ENCODE assay signal across 10 cellular contexts in genomic region chr2:178419123-178419522, GRCh38. TPM values are rescaled to one million over a fixed set of nuclear protein-coding genes. Genes with fewer than 3 reads are reported as not detected.
DNase-seq lines count a peak whose midpoint lies in the region; ATAC-seq and TF ChIP-seq lines count a peak whose summit lies in the region.
"Had no signal": no experiment of that assay in that cellular context is flagged by ENCODE, and none has a peak within 500 bp of the region (broad histone marks: within the 10 kb centered on the region; RNA-seq: fewer than 3 reads in every experiment).

No MANE protein-coding gene starts in this region.

- no peak for ATAC-seq in foreskin keratinocyte
- ATAC-seq: stimulated activated effector memory CD8-positive, alpha-beta T cell treated with anti-CD3 and anti-CD28 coated beads, Interleukin-12 subunit alpha, Interleukin-12 subunit beta, amount 100 ng/mL, for 72 hours had no signal

- H3K9me3 Mint-ChIP-seq in T-helper 2 cell treated with Interferon-gamma antibody and Interleukin-4, amounts not matched to agents 5 μg/mL and 100 μg/mL, for 36 hours: no peaks in the 10 kb centered on the region
- H3K9me3 Mint-ChIP-seq: stimulated activated effector memory CD8-positive, alpha-beta T cell treated with anti-CD3 and anti-CD28 coated beads, Interleukin-12 subunit alpha, Interleukin-12 subunit beta, amount 100 ng/mL, for 72 hours had no signal

- DNase-seq in Ammon's horn (ENCODE audit: low spot score) (peak; percentile 37), GM13977 (ENCODE audit: low spot score) (peak; percentile 12), RPMI8226 (peak; percentile 37), foreskin keratinocyte (no peak), NCI-H1048 (lab: John Stamatoyannopoulos, UW) (no peak), posterior vena cava (ENCODE audit: low spot score) (no peak), cortex of kidney (lab: John Stamatoyannopoulos, UW) (no peak)
- no peak for DNase-seq in T-helper 2 cell treated with Interferon-gamma antibody and Interleukin-4, amounts not matched to agents 5 μg/mL and 100 μg/mL, for 36 hours (ENCODE audit: low spot score)
- DNase-seq: occipital lobe had no signal

- H3K36me3 Mint-ChIP-seq in T-helper 2 cell treated with Interferon-gamma antibody and Interleukin-4, amounts not matched to agents 5 μg/mL and 100 μg/mL, for 36 hours (ENCODE audit: low read depth): peaks cover 18% of the 10 kb centered on the region

- peaks cover 32% of the 10 kb centered on the region for H3K4me1 ChIP-seq in foreskin keratinocyte

- in situ Hi-C loops in GM13977 (cut with MboI; ENCODE audit: low pct_unique_long_range_greater_than_20kb, low sequenced_read_pairs, unreplicated experiment): loop anchor here (25.0 kb wide), 1 partner anchor 307 kb away; the partner anchor contains the start of gene RBM45

- H3K4me1 Mint-ChIP-seq in T-helper 2 cell treated with Interferon-gamma antibody and Interleukin-4, amounts not matched to agents 5 μg/mL and 100 μg/mL, for 36 hours (ENCODE audit: low read depth): peaks cover 46% of the 10 kb centered on the region

- no peak overlapping the region for H3K27ac Mint-ChIP-seq in T-helper 2 cell treated with Interferon-gamma antibody and Interleukin-4, amounts not matched to agents 5 μg/mL and 100 μg/mL, for 36 hours
- H3K27ac Mint-ChIP-seq: stimulated activated effector memory CD8-positive, alpha-beta T cell treated with anti-CD3 and anti-CD28 coated beads, Interleukin-12 subunit alpha, Interleukin-12 subunit beta, amount 100 ng/mL, for 72 hours had no signal

- intact Hi-C loops in posterior vena cava (cut with DNase I): loop anchor here in 1 of 2 donors (10.0 kb wide), 1 partner anchor 304 kb away; the partner anchor contains the start of gene RBM45

- H3K27me3 Mint-ChIP-seq in T-helper 2 cell treated with Interferon-gamma antibody and Interleukin-4, amounts not matched to agents 5 μg/mL and 100 μg/mL, for 36 hours (ENCODE audit: low read depth): no peaks in the 10 kb centered on the region

- no peak overlapping the region for H3K4me3 Mint-ChIP-seq in T-helper 2 cell treated with Interferon-gamma antibody and Interleukin-4, amounts not matched to agents 5 μg/mL and 100 μg/mL, for 36 hours
- H3K4me3 Mint-ChIP-seq: stimulated activated effector memory CD8-positive, alpha-beta T cell treated with anti-CD3 and anti-CD28 coated beads, Interleukin-12 subunit alpha, Interleukin-12 subunit beta, amount 100 ng/mL, for 72 hours had no signal

- TF ChIP-seq CTCF in GM13977 (IDR thresholded peaks at IDR 0.05; ENCODE audit: extremely low read depth, insufficient read depth, missing control alignments) (peak; percentile 51), foreskin keratinocyte (conservative IDR thresholded peaks at IDR 0.05) (peak; percentile 58)

- peak overlapping the region; percentile 4 for H3K27ac ChIP-seq in foreskin keratinocyte

- no peaks in the 10 kb centered on the region for H3K27me3 ChIP-seq in foreskin keratinocyte

RNA-seq across cellular contexts. Expression of gene PRKRA, which starts 31.9 kb away (rescaled TPM):
- total RNA-seq in foreskin keratinocyte: 32.0 and 33.6 TPM in 2 replicates
- polyA plus RNA-seq in foreskin keratinocyte: 20.7 and 23.8 TPM in 2 replicates
- total RNA-seq in posterior vena cava: 10 to 100 TPM; 51.0 to 58.9 TPM

RNA-seq across cellular contexts. Expression of gene PJVK, which starts 32.1 kb away (rescaled TPM):
- 0.81 and 2.0 TPM in 2 replicates for total RNA-seq in foreskin keratinocyte
- 0.75 and 1.3 TPM in 2 replicates for polyA plus RNA-seq in foreskin keratinocyte
- 1 to 10 TPM; 2.7 to 5.0 TPM for total RNA-seq in posterior vena cava

RNA-seq across cellular contexts. Expression of gene FKBP7, which starts 59.3 kb away (rescaled TPM):
- total RNA-seq in foreskin keratinocyte (1.8 and 2.4 TPM in 2 replicates), posterior vena cava (10 to 100 TPM; 15.0 to 30.4 TPM)
- 2.2 TPM in 2 replicates for polyA plus RNA-seq in foreskin keratinocyte

Comparison
In these comparisons a context has a peak if more than half of its experiments do, and no peak if none do; other contexts are left out.
1. DNase-seq: peak in Ammon's horn (single experiment), GM13977 (single experiment) and RPMI8226 (single experiment); none in foreskin keratinocyte (0 of 2), NCI-H1048 (single experiment), T-helper 2 cell treated with Interferon-gamma antibody and Interleukin-4, amounts not matched to agents 5 μg/mL and 100 μg/mL, for 36 hours (single experiment), posterior vena cava (single experiment) and cortex of kidney (single experiment).